Comparison of ENCODE assay signal across 25 cellular contexts in genomic region chr9:12163775-12164458, GRCh38.
DNase-seq lines count a peak whose midpoint lies in the region; ATAC-seq, FAIRE-seq and TF ChIP-seq lines count a peak whose summit lies in the region.
"Had no signal": no experiment of that assay in that cellular context is flagged by ENCODE, and none has a peak within 500 bp of the region (broad histone marks: within the 10 kb centered on the region; RNA-seq: fewer than 3 reads in every experiment).

No MANE protein-coding gene starts in this region.

- peaks cover 81% of the 10 kb centered on the region for H3K9me3 ChIP-seq in HepG2 (ENCODE audit: low read length)
- no peaks in the 10 kb centered on the region for H3K9me3 ChIP-seq in right lobe of liver
- H3K9me3 ChIP-seq: A549, BLaER1 had no signal

- CTCF ChIA-PET in HepG2 (lab: Yijun Ruan, JAX; ENCODE audit: low intra/inter-chr PET ratio, low total read pairs), result no interaction called here

- no peak for TF ChIP-seq EP300 in HepG2 (IDR thresholded peaks at IDR 0.05; ENCODE audit: low read depth in 2 of 2, low read length in 2 of 2)
- TF ChIP-seq EP300 in HepG2 (CRISPR knock-in tag; IDR thresholded peaks at IDR 0.05; ENCODE audit: borderline replicate concordance), result no peak

- no peak overlapping the region for H3K9ac ChIP-seq in HepG2 (ENCODE audit: insufficient read depth, low read depth, low read length)
- H3K9ac ChIP-seq: BLaER1 had no signal

- no peaks in the 10 kb centered on the region for H4K20me1 ChIP-seq in HepG2 (ENCODE audit: insufficient read depth, low read length)
- H4K20me1 ChIP-seq: BLaER1 had no signal

- H3K79me2 ChIP-seq in HepG2 (ENCODE audit: insufficient read depth, low read length), result no peaks in the 10 kb centered on the region

- TF ChIP-seq CTCF in HepG2 (CRISPR knock-in tag; IDR thresholded peaks at IDR 0.05), result no peak
- no peak for TF ChIP-seq CTCF in right lobe of liver (IDR thresholded peaks at IDR 0.05)

- DNase-seq in HepG2 (ENCODE audit: low spot score) (no peak), right lobe of liver (no peak), NCI-H446 treated with DMSO at 0.1 percent for 48 hours (lab: John Stamatoyannopoulos, UW) (peak; percentile 68), retina (peak; percentile 58), Kasumi-1 (lab: John Stamatoyannopoulos, UW) (no peak)
- no peak for DNase-seq in stimulated activated CD4-positive, alpha-beta T cell treated with anti-CD3 and anti-CD28 coated beads, Interleukin-4, amount 100 ng/mL, for 1 hour
- DNase-seq: AML-193; C1 segment of cervical spinal cord; CD4-positive, alpha-beta memory T cell; CD4-positive, CD25-positive, alpha-beta regulatory T cell; CD8-positive, alpha-beta memory T cell; COR-L47; DMS 273 treated with DMSO at 0.1 percent for 48 hours; DMS153; DMS53; DMS79; DND-41; EL; GDM1 had no signal

- H3K27me3 ChIP-seq in HepG2 (ENCODE audit: control insufficient read depth in 1 of 2, insufficient read depth in 2 of 2, low read length in 2 of 2) (no peaks in the 10 kb centered on the region), right lobe of liver (no peaks in the 10 kb centered on the region)
- H3K27me3 ChIP-seq: BLaER1 had no signal

- no peak overlapping the region for H2AFZ ChIP-seq in HepG2 (ENCODE audit: low read length)

- no peak for FAIRE-seq in HepG2 (lab: Jason Lieb, UNC)
- FAIRE-seq: A549, GM12878, GM12892, GM18507 had no signal

- TF ChIP-seq RAD21 in HepG2 (CRISPR knock-in tag; IDR thresholded peaks at IDR 0.05), result no peak

- in situ Hi-C loops in HepG2 (cut with HindIII; ENCODE audit: extremely low pct_ligation_motif_present, low pct_unique_long_range_greater_than_20kb), result no loop called here

- no peak overlapping the region for H3K4me3 ChIP-seq in HepG2 (replicated peaks in 1 of 3; ENCODE audit: insufficient read depth in 1 of 3, low read depth in 2 of 3, low read length in 3 of 3)
- H3K4me3 ChIP-seq in right lobe of liver, result no peak overlapping the region
- H3K4me3 ChIP-seq: A549, BLaER1, GM12878 had no signal

- WGBS in HepG2 (ENCODE audit: low lambda C conversion rate), result 9% methylated on average over 3 of the region's 3 CpGs
- 35% methylated on average over 3 of the region's 3 CpGs for WGBS in right lobe of liver (ENCODE audit: insufficient coverage, low coverage, low lambda C conversion rate, missing lambda C conversion rate)

- BruUV-seq in HepG2 (replicated peaks; lab: Mats Ljungman, UMichigan), result no TSS peak

- TF ChIP-seq POLR2A in HepG2 (IDR thresholded peaks at IDR 0.05; ENCODE audit: insufficient read depth in 1 of 2, low read depth in 2 of 2, low read length in 2 of 2), result no peak
- no peak for TF ChIP-seq POLR2A in right lobe of liver (IDR thresholded peaks at IDR 0.05)

- POLR2A ChIA-PET in HepG2 (lab: Yijun Ruan, JAX), result no interaction called here

- intact Hi-C loops in HepG2 (cut with micrococcal nuclease; ENCODE audit: unreplicated experiment) (no loop called here), right lobe of liver (cut with DNase I) (no loop called here)

- no peak overlapping the region for H3K27ac ChIP-seq in HepG2 (ENCODE audit: extremely low read length, insufficient read depth, low read length)
- H3K27ac ChIP-seq in right lobe of liver, result no peak overlapping the region
- H3K27ac ChIP-seq: 22Rv1, A549, BLaER1 had no signal

- no peaks in the 10 kb centered on the region for H3K36me3 ChIP-seq in HepG2 (replicated peaks in 1 of 2; ENCODE audit: control insufficient read depth in 1 of 2, insufficient read depth in 2 of 2, low read length in 2 of 2)
- no peaks in the 10 kb centered on the region for H3K36me3 ChIP-seq in right lobe of liver
- H3K36me3 ChIP-seq: BLaER1 had no signal

- ATAC-seq in HepG2, result no peak
- ATAC-seq in right lobe of liver, result no peak
- ATAC-seq: A549, GM12878 had no signal

- no peak overlapping the region for H3K4me2 ChIP-seq in HepG2 (ENCODE audit: low read depth, low read length)
- H3K4me2 ChIP-seq: A549, BLaER1 had no signal

- H3K4me1 ChIP-seq in HepG2 (ENCODE audit: insufficient read depth, low read length) (no peaks in the 10 kb centered on the region), right lobe of liver (no peaks in the 10 kb centered on the region)
- H3K4me1 ChIP-seq: A549, BLaER1 had no signal

TF ChIP-seq in HepG2, 621 proteins besides CTCF, POLR2A, EP300 and RAD21:
- TF ChIP-seq ATF7 (IDR thresholded peaks at IDR 0.05), result peak; percentile 93
- TF ChIP-seq ATF7 (CRISPR knock-in tag; IDR thresholded peaks at IDR 0.05), result no peak
- no peak for TF ChIP-seq ZNF550 (CRISPR knock-in tag; IDR thresholded peaks at IDR 0.05; ENCODE audit: borderline replicate concordance)

Comparison
In these comparisons a context has a peak if more than half of its experiments do, and no peak if none do; other contexts are left out.
1. DNase-seq: peak in NCI-H446 treated with DMSO at 0.1 percent for 48 hours (single experiment) and retina (single experiment); none in HepG2 (single experiment), right lobe of liver (0 of 3), Kasumi-1 (0 of 2) and stimulated activated CD4-positive, alpha-beta T cell treated with anti-CD3 and anti-CD28 coated beads, Interleukin-4, amount 100 ng/mL, for 1 hour (single experiment).